ENCODE assay signal across 8 cellular contexts in the genomic region with DNA sequence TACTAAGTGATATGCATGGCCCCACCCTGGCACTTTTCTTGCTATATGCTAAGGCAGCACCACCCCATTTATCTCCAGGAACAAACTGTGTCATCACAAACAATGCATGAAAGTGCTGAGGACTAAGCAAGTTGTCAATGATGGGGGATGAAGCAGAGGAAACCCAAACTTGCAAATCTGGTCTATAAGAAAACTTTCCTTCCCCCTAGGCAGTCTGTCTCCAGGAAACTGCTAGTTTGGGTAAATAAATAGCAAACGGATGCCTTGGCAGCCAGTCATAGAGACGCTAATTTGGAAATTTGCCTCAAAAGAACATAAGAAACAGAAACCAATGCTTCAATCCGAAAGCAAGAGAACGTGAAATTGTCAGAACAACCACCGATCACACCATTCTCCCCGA. TPM values are rescaled to one million over a fixed set of nuclear protein-coding genes. Genes with fewer than 3 reads are reported as not detected.
DNase-seq lines count a peak whose midpoint lies in the region; ATAC-seq and TF ChIP-seq lines count a peak whose summit lies in the region.

No MANE protein-coding gene starts in this region.

- DNase-seq in AG09309 (ENCODE audit: low read depth): peak; percentile 52
- DNase-seq in HFF-Myc (ENCODE audit: extremely low read depth, low read depth): peak; percentile 56
- peak; percentile 82 for DNase-seq in astrocyte of the spinal cord (ENCODE audit: low read depth, low spot score)
- DNase-seq in right lobe of liver: no peak
- DNase-seq in NCI-H446 (lab: John Stamatoyannopoulos, UW): no peak
- DNase-seq in activated CD4-positive, CD25-positive, alpha-beta regulatory T cell (lab: John Stamatoyannopoulos, UW): no peak
- DNase-seq in DMS79 treated with DMSO at 0.1 percent for 48 hours (lab: John Stamatoyannopoulos, UW): no peak
- no peak for DNase-seq in activated naive CD4-positive, alpha-beta T cell treated with Interleukin-2 at 50 U/mL for 16 hours

- in situ Hi-C loops in astrocyte of the spinal cord (cut with HindIII; ENCODE audit: low sequenced_read_pairs): no loop called here

- no peak overlapping the region for H3K27ac ChIP-seq in right lobe of liver

- ATAC-seq in right lobe of liver: peak; percentile 52 to 71 (median 58)

- TF ChIP-seq CTCF in AG09309 (IDR thresholded peaks at IDR 0.05; ENCODE audit: control insufficient read depth, insufficient read depth, low read depth, low read length, missing control alignments) (no peak), HFF-Myc (IDR thresholded peaks at IDR 0.05; ENCODE audit: low read depth, low read length, missing control alignments) (no peak), astrocyte of the spinal cord (IDR thresholded peaks at IDR 0.05; ENCODE audit: low read depth, low read length) (no peak), right lobe of liver (IDR thresholded peaks at IDR 0.05) (no peak)

- H3K27me3 ChIP-seq in right lobe of liver: no peaks in the 10 kb centered on the region

- H3K36me3 ChIP-seq in right lobe of liver: no peaks in the 10 kb centered on the region

- peaks cover 0 to 11% (median 0%) of the 10 kb centered on the region in 4 donors for H3K4me1 ChIP-seq in right lobe of liver

- intact Hi-C loops in right lobe of liver (cut with DNase I): no loop called here

- no peaks in the 10 kb centered on the region for H3K9me3 ChIP-seq in right lobe of liver

- H3K4me3 ChIP-seq in AG09309 (ENCODE audit: control insufficient read depth, low read depth, low read length): peak overlapping the region; percentile 11; the same call in 1 of the 2 replicates
- no peak overlapping the region for H3K4me3 ChIP-seq in HFF-Myc (replicated peaks; ENCODE audit: low read depth, low read length)
- H3K4me3 ChIP-seq in astrocyte of the spinal cord (ENCODE audit: low read depth, low read length): peak overlapping the region; percentile 26
- peak overlapping the region in 1 of 3 donors; percentile 19 for H3K4me3 ChIP-seq in right lobe of liver

- TF ChIP-seq POLR2A in right lobe of liver (IDR thresholded peaks at IDR 0.05): no peak

- 17% methylated on average over 6 of the region's 6 CpGs for WGBS in right lobe of liver (ENCODE audit: insufficient coverage, low coverage, low lambda C conversion rate, missing lambda C conversion rate)

RNA-seq across cellular contexts. Expression of a gene that starts 5.6 kb away (rescaled TPM):
- 10 to 100 TPM in 4 of 6 experiments, 1 to 10 TPM in 2; 5.6 to 46.2 (median 35.2) TPM for total RNA-seq in right lobe of liver

Comparison
In these comparisons a context has a peak if more than half of its experiments do, and no peak if none do; other contexts are left out.
1. DNase-seq: peak in AG09309 (single experiment), HFF-Myc (single experiment) and astrocyte of the spinal cord (single experiment); none in right lobe of liver (0 of 3), NCI-H446 (0 of 2), activated CD4-positive, CD25-positive, alpha-beta regulatory T cell (0 of 4), DMS79 treated with DMSO at 0.1 percent for 48 hours (single experiment) and activated naive CD4-positive, alpha-beta T cell treated with Interleukin-2 at 50 U/mL for 16 hours (single experiment).